8 cellular contexts compared by ENCODE assay signal in the genomic region with DNA sequence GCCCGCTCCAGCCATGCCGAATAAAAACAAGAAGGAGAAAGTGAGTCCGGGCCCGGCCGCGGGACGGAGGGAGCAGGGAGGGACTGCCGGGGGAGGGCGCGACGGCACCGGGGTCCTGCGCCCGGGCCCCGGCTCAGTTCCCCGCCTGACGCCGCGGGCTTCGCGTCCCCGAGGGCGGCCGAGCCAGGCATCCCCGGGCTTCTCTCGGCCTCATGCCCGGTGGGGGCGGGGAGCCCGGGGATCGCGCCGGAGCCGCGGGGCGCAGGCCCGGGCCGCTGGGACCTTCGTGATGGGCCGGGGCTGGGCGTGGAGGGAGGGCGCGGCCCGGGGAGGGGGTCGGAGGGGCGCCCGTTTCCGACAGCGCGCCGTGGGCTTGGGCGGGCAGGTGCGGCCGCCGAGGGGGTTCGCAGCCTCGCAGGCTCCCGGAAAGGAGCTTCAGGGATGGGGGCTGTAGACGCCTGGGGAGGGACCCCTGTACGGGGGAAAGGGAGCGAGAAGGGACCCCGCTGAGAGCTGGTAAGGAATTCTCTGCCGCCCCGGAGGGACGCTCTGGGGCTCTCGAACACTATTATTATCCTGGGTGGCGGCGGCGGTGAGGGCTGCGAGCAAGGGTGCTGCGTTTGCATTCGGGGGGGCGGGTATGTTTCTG. TPM values are rescaled to one million over a fixed set of nuclear protein-coding genes. Genes with fewer than 3 reads are reported as not detected.
A peak's percentile ranks its signal among the peaks of the same experiment; 100 is the strongest.
DNase-seq lines count a peak whose midpoint lies in the region; ATAC-seq and TF ChIP-seq lines count a peak whose summit lies in the region.

No MANE protein-coding gene starts in this region.

- H3K4me2 ChIP-seq in smooth muscle cell: peak overlapping the region; percentile 99

- H3K27me3 ChIP-seq in RWPE2 (ENCODE audit: insufficient read depth, poor library complexity, severe bottlenecking) (no peaks in the 10 kb centered on the region), ascending aorta (no peaks in the 10 kb centered on the region), iPS-20b (ENCODE audit: insufficient read depth, low read length) (peaks cover 40% of the 10 kb centered on the region), smooth muscle cell (ENCODE audit: low read depth) (no peaks in the 10 kb centered on the region)

- H3K36me3 ChIP-seq in RWPE2 (ENCODE audit: low read depth) (peaks cover 24% of the 10 kb centered on the region), ascending aorta (peaks cover 0 to 8% of the 10 kb centered on the region in 2 donors), iPS-20b (ENCODE audit: insufficient read depth, low read depth, low read length) (no peaks in the 10 kb centered on the region), smooth muscle cell (ENCODE audit: low read depth) (no peaks in the 10 kb centered on the region)

- peak overlapping the region; percentile 58 for H2AFZ ChIP-seq in smooth muscle cell (ENCODE audit: low read depth)

- WGBS in smooth muscle cell (ENCODE audit: low lambda C conversion rate): under 1% methylated on average over 55 of the region's 72 CpGs

- TF ChIP-seq CTCF in RWPE2 (IDR thresholded peaks at IDR 0.05; ENCODE audit: poor library complexity, severe bottlenecking) (no peak), ascending aorta (IDR thresholded peaks at IDR 0.05) (no peak), smooth muscle cell (IDR thresholded peaks at IDR 0.05; ENCODE audit: borderline replicate concordance, insufficient read depth, poor library complexity, severe bottlenecking) (no peak)

- H3K27ac ChIP-seq in RWPE2 (ENCODE audit: poor library complexity, severe bottlenecking) (peak overlapping the region; percentile 12), ascending aorta (peak overlapping the region; percentile 59 to 82), iPS-20b (ENCODE audit: low read length) (no peak overlapping the region), smooth muscle cell (ENCODE audit: low read depth) (no peak overlapping the region)

- H3K4me3 ChIP-seq in RWPE2 (ENCODE audit: severe bottlenecking) (peak overlapping the region; percentile 56), ascending aorta (peak overlapping the region; percentile 86 to 91), iPS-20b (ENCODE audit: low read length) (peak overlapping the region; percentile 71), smooth muscle cell (peak overlapping the region; percentile 93)

- no peaks in the 10 kb centered on the region for H3F3A ChIP-seq in smooth muscle cell (ENCODE audit: low read depth)

- peaks cover 14% of the 10 kb centered on the region for H3K4me1 ChIP-seq in RWPE2 (ENCODE audit: insufficient read depth, poor library complexity, severe bottlenecking)
- H3K4me1 ChIP-seq in ascending aorta: peaks cover 0 to 5% of the 10 kb centered on the region in 2 donors
- no peaks in the 10 kb centered on the region for H3K4me1 ChIP-seq in iPS-20b (ENCODE audit: insufficient read depth, low read length)
- H3K4me1 ChIP-seq in smooth muscle cell (ENCODE audit: low read depth): peaks cover 7% of the 10 kb centered on the region

- ATAC-seq in HG02870 (IDR thresholded peaks at IDR 0.05; ENCODE audit: unreplicated experiment) (peak; percentile 12), RWPE2 (ENCODE audit: low read depth) (no peak)

- DNase-seq in NCI-H146 (lab: John Stamatoyannopoulos, UW) (peak; percentile 20), NCI-H146 treated with DMSO at 0.1 percent for 48 hours (lab: John Stamatoyannopoulos, UW; ENCODE audit: unreplicated experiment) (no peak), RWPE2 (ENCODE audit: low spot score) (no peak), ascending aorta (ENCODE audit: low spot score in 2 of 2) (no peak), smooth muscle cell (lab: John Stamatoyannopoulos, UW; ENCODE audit: unreplicated experiment) (no peak), DMS153 (lab: John Stamatoyannopoulos, UW) (no peak)

- peaks cover 5% of the 10 kb centered on the region for H4K20me1 ChIP-seq in smooth muscle cell (ENCODE audit: low read depth)

- peaks cover 11% of the 10 kb centered on the region for H3K79me2 ChIP-seq in smooth muscle cell (ENCODE audit: low read depth)

- H3K9me3 ChIP-seq in RWPE2 (ENCODE audit: severe bottlenecking) (no peaks in the 10 kb centered on the region), ascending aorta (no peaks in the 10 kb centered on the region), iPS-20b (ENCODE audit: insufficient read depth, low read depth, low read length) (no peaks in the 10 kb centered on the region), smooth muscle cell (replicated peaks; ENCODE audit: low read depth) (no peaks in the 10 kb centered on the region)

- intact Hi-C loops in ascending aorta (cut with DNase I): loop anchor here (1.0 to 5.0 kb wide), 9 partner anchors 48 to 1521 kb away; a partner anchor contains a TSS

- H3K9ac ChIP-seq in iPS-20b (ENCODE audit: low read depth, low read length): peak overlapping the region; percentile 45; the same call in 1 of the 2 replicates
- peak overlapping the region; percentile 54 for H3K9ac ChIP-seq in smooth muscle cell (ENCODE audit: low read depth)

RNA-seq across cellular contexts. Expression of a gene that starts 0.5 kb away (rescaled TPM):
- total RNA-seq in ascending aorta: 45.6 TPM
- 92.7 and 118 TPM in 2 replicates for total RNA-seq in smooth muscle cell
- polyA plus RNA-seq in smooth muscle cell: 63.6 and 65.6 TPM in 2 replicates

Comparison
In these comparisons a context has a peak if more than half of its experiments do, and no peak if none do; other contexts are left out.
1. H3K27ac ChIP-seq: peak in RWPE2 (single experiment) and ascending aorta (2 of 2); none in iPS-20b (single experiment) and smooth muscle cell (single experiment).
2. Peak in every context shown above with its lines, with median percentiles within 50 percentile points of each other: H3K4me3 ChIP-seq.